In the genomic region with DNA sequence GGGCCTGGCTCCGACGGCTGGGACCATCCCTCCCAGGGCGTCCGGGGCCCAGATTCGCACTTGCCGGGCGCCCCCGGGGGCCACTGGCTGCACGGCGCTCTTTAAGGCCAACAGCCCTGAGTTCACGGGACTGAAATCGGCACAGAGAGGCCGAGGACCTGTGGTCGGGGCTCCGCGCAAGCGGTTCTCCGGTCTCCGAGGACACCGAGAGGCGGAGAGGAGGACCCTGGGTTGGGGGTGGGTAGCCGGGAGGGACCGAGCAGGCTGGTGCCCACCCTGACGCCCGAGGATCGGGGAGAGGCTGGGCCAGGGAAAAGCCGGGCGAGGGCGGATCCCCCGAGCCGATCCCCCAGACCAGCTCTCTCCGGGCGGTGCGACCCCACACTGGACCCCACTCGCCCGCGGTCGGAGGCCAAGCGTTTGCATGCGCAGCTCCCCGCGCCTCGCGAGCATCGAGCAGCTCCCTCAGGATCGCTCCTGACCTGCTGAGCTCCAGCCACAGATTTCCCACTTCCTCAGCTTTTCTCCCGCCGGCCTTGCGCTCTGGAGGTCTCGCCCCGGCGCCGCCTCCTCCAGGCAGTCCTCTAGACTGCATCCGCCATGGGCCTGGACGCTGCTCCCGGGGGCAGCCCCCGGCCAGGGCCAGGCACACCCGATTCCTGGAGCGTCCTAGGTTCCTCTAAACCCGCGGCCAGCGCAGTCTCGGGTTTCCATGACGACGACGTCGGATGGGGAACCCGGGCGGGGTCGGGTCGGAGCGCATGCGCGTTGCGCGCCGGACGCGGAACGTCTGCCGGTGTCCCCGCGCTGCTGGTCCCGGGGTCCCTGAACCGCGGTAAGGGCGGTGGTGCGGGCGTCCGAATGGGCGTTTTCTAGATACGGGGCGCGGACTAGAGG, we compare ENCODE assay signal across 8 cellular contexts. TPM values are rescaled to one million over a fixed set of nuclear protein-coding genes. Genes with fewer than 3 reads are reported as not detected.
A peak's percentile ranks its signal among the peaks of the same experiment; 100 is the strongest.
DNase-seq lines count a peak whose midpoint lies in the region; ATAC-seq and TF ChIP-seq lines count a peak whose summit lies in the region.

No MANE protein-coding gene starts in this region.

- POLR2A ChIA-PET in HEK293T (lab: Yijun Ruan, JAX) = interaction anchor here (1.6 kb wide), 1 partner anchor 32 kb away, joined by 10 read pairs; the partner anchor contains the start of gene NELFA

- ATAC-seq in GM21529 (IDR thresholded peaks at IDR 0.05; ENCODE audit: unreplicated experiment) = no peak

- in situ Hi-C loops in G401 (cut with HindIII; ENCODE audit: low sequenced_read_pairs) (no loop called here), mammary epithelial cell (cut with MboI; ENCODE audit: low sequenced_read_pairs in 2 of 2) (no loop called here)

- peaks cover 7% of the 10 kb centered on the region for H3K36me3 ChIP-seq in WERI-Rb-1
- H3K36me3 ChIP-seq in mammary epithelial cell (ENCODE audit: insufficient read depth, low read length) = no peaks in the 10 kb centered on the region

- peak overlapping the region; percentile 91 for H3K4me2 ChIP-seq in mammary epithelial cell (ENCODE audit: insufficient read depth, low read depth, low read length)

- CTCF ChIA-PET in HEK293T (lab: Yijun Ruan, JAX) (no interaction called here), mammary epithelial cell (lab: Charles Lee; ENCODE audit: low non-redundant PET) (no interaction called here)

- peak overlapping the region; percentile 70 for H3K4me3 ChIP-seq in WERI-Rb-1 (ENCODE audit: low read depth, low read length)
- H3K4me3 ChIP-seq in mammary epithelial cell (replicated peaks in 1 of 3; ENCODE audit: insufficient read depth in 1 of 3, low read depth in 2 of 3, low read length in 3 of 3) = peak overlapping the region; percentile 72 to 83 (median 82)
- H3K4me3 ChIP-seq in skin epidermis = peak overlapping the region; percentile 44 to 78 (median 72)

- DNase-seq in G401 (ENCODE audit: low spot score) (peak; percentile 74), HEK293T (ENCODE audit: extremely low spot score) (peak; percentile 97), NCI-H146 treated with DMSO at 0.1 percent for 48 hours (lab: John Stamatoyannopoulos, UW; ENCODE audit: unreplicated experiment) (peak; percentile 71), WERI-Rb-1 (peak; percentile 91), mammary epithelial cell (peak; percentile 60), immature natural killer cell (peak; percentile 59 to 72 (median 64))

- peak overlapping the region; percentile 90 for H2AFZ ChIP-seq in mammary epithelial cell (ENCODE audit: low read depth, low read length)

- peak overlapping the region; percentile 63 for H3K27ac ChIP-seq in WERI-Rb-1
- no peak overlapping the region for H3K27ac ChIP-seq in mammary epithelial cell (ENCODE audit: insufficient read depth, low read depth, low read length)
- H3K27ac ChIP-seq in skin epidermis = peak overlapping the region in 6 of 21 experiments; percentile 39 to 76 (median 52)

- intact Hi-C loops in mammary epithelial cell (cut with micrococcal nuclease) = no loop called here

- peaks cover 22% of the 10 kb centered on the region for H3K4me1 ChIP-seq in mammary epithelial cell (ENCODE audit: insufficient read depth, low read length)

- no peaks in the 10 kb centered on the region for H4K20me1 ChIP-seq in mammary epithelial cell (ENCODE audit: insufficient read depth, low read length)

- TF ChIP-seq CTCF in WERI-Rb-1 (IDR thresholded peaks at IDR 0.05; ENCODE audit: low read depth, low read length) (no peak), mammary epithelial cell (conservative IDR thresholded peaks at IDR 0.05 in 1 of 2, IDR thresholded peaks at IDR 0.05 in 1 of 2; ENCODE audit: extremely low read depth in 1 of 2, insufficient read depth in 1 of 2, low read depth in 1 of 2, low read length in 2 of 2) (no peak)

- WGBS in mammary epithelial cell (ENCODE audit: low coverage, missing lambda C conversion rate) = under 1% methylated on average over 32 of the region's 94 CpGs

- H3K9ac ChIP-seq in mammary epithelial cell (ENCODE audit: insufficient read depth, low read length) = no peak overlapping the region

- BruUV-seq in mammary epithelial cell (replicated peaks; lab: Mats Ljungman, UMichigan) = no TSS peak

- no peaks in the 10 kb centered on the region for H3K36me3 Mint-ChIP-seq in immature natural killer cell

- H3K27me3 Mint-ChIP-seq in immature natural killer cell (ENCODE audit: low read depth in 3 of 3) = peaks cover 1 to 15% (median 11%) of the 10 kb centered on the region in 3 donors

- dilution Hi-C loops in mammary epithelial cell (cut with HindIII; ENCODE audit: low sequenced_read_pairs) = no loop called here

- peaks cover 3 to 6% of the 10 kb centered on the region in 2 donors for H3K4me1 Mint-ChIP-seq in immature natural killer cell

- no peaks in the 10 kb centered on the region for H3K79me2 ChIP-seq in mammary epithelial cell (ENCODE audit: insufficient read depth, low read length)

- H3K27me3 ChIP-seq in WERI-Rb-1 (ENCODE audit: insufficient read depth, low read depth, severe bottlenecking) (peaks cover 4% of the 10 kb centered on the region), mammary epithelial cell (ENCODE audit: insufficient read depth, low read length) (peaks cover 4% of the 10 kb centered on the region)

- H3K9me3 ChIP-seq in WERI-Rb-1 (ENCODE audit: severe bottlenecking) (no peaks in the 10 kb centered on the region), mammary epithelial cell (replicated peaks; ENCODE audit: insufficient read depth, low read length) (no peaks in the 10 kb centered on the region)

- H3K27ac Mint-ChIP-seq in immature natural killer cell = peak overlapping the region in 1 of 6 donors; percentile 17

- no peaks in the 10 kb centered on the region for H3K9me3 Mint-ChIP-seq in immature natural killer cell

- peak overlapping the region; percentile 63 to 78 (median 68) for H3K4me3 Mint-ChIP-seq in immature natural killer cell

TF ChIP-seq in HEK293T, 16 proteins besides CTCF, POLR2A, EP300 and RAD21:
- no peak for TF ChIP-seq HDGF (IDR thresholded peaks at IDR 0.05; ENCODE audit: borderline replicate concordance)
- TF ChIP-seq L3MBTL2 (conservative IDR thresholded peaks at IDR 0.05) = peak; percentile 59

RNA-seq across cellular contexts. Expression of gene NAT8L, which starts 17.6 kb away (rescaled TPM):
- total RNA-seq in G401 (2014; rRNA removed; shearing (Covaris generic)) = 9.5 and 11.4 TPM in 2 replicates
- total RNA-seq in mammary epithelial cell = under 1 TPM in 1 of 2 donors, not detected in 1; 0.14 TPM
- polyA plus RNA-seq in mammary epithelial cell (0.02 TPM), immature natural killer cell (not detected)
- not detected for polyA minus RNA-seq in mammary epithelial cell

RNA-seq across cellular contexts. Expression of gene NELFA, which starts 32.7 kb away (rescaled TPM):
- total RNA-seq in G401 (2014; rRNA removed; shearing (Covaris generic)) = 32.5 and 38.1 TPM in 2 replicates
- 10 to 100 TPM; 19.7 to 26.1 TPM for total RNA-seq in mammary epithelial cell
- polyA plus RNA-seq in mammary epithelial cell (15.7 TPM), immature natural killer cell (10 to 100 TPM in 2 of 3 donors, 1 to 10 TPM in 1; 6.0 to 28.6 (median 10.2) TPM)
- 8.3 TPM for polyA minus RNA-seq in mammary epithelial cell
